Comparison of ENCODE assay signal across 8 cellular contexts in genomic region chr19:23762548-23762883, GRCh38. TPM values are rescaled to one million over a fixed set of nuclear protein-coding genes. Genes with fewer than 3 reads are reported as not detected.
DNase-seq lines count a peak whose midpoint lies in the region; ATAC-seq and TF ChIP-seq lines count a peak whose summit lies in the region.

No MANE protein-coding gene starts in this region.

- dilution Hi-C loops in mammary epithelial cell (cut with HindIII; ENCODE audit: low sequenced_read_pairs), result no loop called here

- WGBS in mammary epithelial cell (ENCODE audit: low coverage, missing lambda C conversion rate), result 12% methylated on average over 4 of the region's 9 CpGs
- WGBS in urinary bladder, result 25% methylated on average over 9 of the region's 9 CpGs

- DNase-seq in right atrium auricular region (ENCODE audit: low spot score), result no peak
- no peak for DNase-seq in Right ventricle myocardium inferior (ENCODE audit: missing footprints)
- DNase-seq in mammary epithelial cell, result no peak
- DNase-seq in NCI-H2171 (lab: John Stamatoyannopoulos, UW), result no peak
- DNase-seq in activated CD4-positive, alpha-beta T cell treated with anti-CD3 and anti-CD28 coated beads, Interleukin-2, amount 50 U/mL, for 48 hours, result no peak

- intact Hi-C loops in Right ventricle myocardium inferior (cut with DNase I), result loop anchor here (5.0 kb wide), 1 partner anchor 75 kb away; the partner anchor contains the start of gene ZNF675
- intact Hi-C loops in mammary epithelial cell (cut with micrococcal nuclease), result loop anchor here (2.0 kb wide), 1 partner anchor 76 kb away; the partner anchor contains the start of gene ZNF675

- H3K4me2 ChIP-seq in mammary epithelial cell (ENCODE audit: insufficient read depth, low read depth, low read length), result no peak overlapping the region

- H3K9me3 ChIP-seq in right atrium auricular region (no peaks in the 10 kb centered on the region), mammary epithelial cell (replicated peaks; ENCODE audit: insufficient read depth, low read length) (peaks cover 16% of the 10 kb centered on the region), muscle layer of colon (ENCODE audit: low read length) (no peaks in the 10 kb centered on the region)

- no peaks in the 10 kb centered on the region for H3K36me3 ChIP-seq in right atrium auricular region
- H3K36me3 ChIP-seq in mammary epithelial cell (ENCODE audit: insufficient read depth, low read length), result no peaks in the 10 kb centered on the region
- H3K36me3 ChIP-seq in muscle layer of colon (ENCODE audit: insufficient read depth, low read length), result no peaks in the 10 kb centered on the region
- no peaks in the 10 kb centered on the region for H3K36me3 ChIP-seq in urinary bladder (ENCODE audit: insufficient read depth)

- H3K4me3 ChIP-seq in right atrium auricular region (peak overlapping the region; percentile 61 to 79), mammary epithelial cell (replicated peaks in 1 of 3; ENCODE audit: insufficient read depth in 1 of 3, low read depth in 2 of 3, low read length in 3 of 3) (peak overlapping the region in 2 of 3 experiments; percentile 8 to 40), muscle layer of colon (ENCODE audit: low read depth in 1 of 2, low read length in 2 of 2) (peak overlapping the region; percentile 51 to 88), urinary bladder (ENCODE audit: low read depth, low read length) (peak overlapping the region; percentile 78)

- no peak overlapping the region for H3K27ac ChIP-seq in right atrium auricular region
- H3K27ac ChIP-seq in mammary epithelial cell (ENCODE audit: insufficient read depth, low read depth, low read length), result no peak overlapping the region
- H3K27ac ChIP-seq in muscle layer of colon (ENCODE audit: low read depth, low read length), result no peak overlapping the region
- H3K27ac ChIP-seq in urinary bladder (ENCODE audit: low read depth), result no peak overlapping the region

- peaks cover 0 to 4% of the 10 kb centered on the region in 2 donors for H3K4me1 ChIP-seq in right atrium auricular region
- H3K4me1 ChIP-seq in mammary epithelial cell (ENCODE audit: insufficient read depth, low read length), result no peaks in the 10 kb centered on the region
- H3K4me1 ChIP-seq in muscle layer of colon (ENCODE audit: insufficient read depth, low read length), result no peaks in the 10 kb centered on the region
- no peaks in the 10 kb centered on the region for H3K4me1 ChIP-seq in urinary bladder (ENCODE audit: insufficient read depth)

- TF ChIP-seq CTCF in right atrium auricular region (IDR thresholded peaks at IDR 0.05) (no peak), mammary epithelial cell (conservative IDR thresholded peaks at IDR 0.05 in 1 of 2, IDR thresholded peaks at IDR 0.05 in 1 of 2; ENCODE audit: extremely low read depth in 1 of 2, insufficient read depth in 1 of 2, low read depth in 1 of 2, low read length in 2 of 2) (no peak)

- H2AFZ ChIP-seq in mammary epithelial cell (ENCODE audit: low read depth, low read length), result peak overlapping the region; percentile 73

- H3K79me2 ChIP-seq in mammary epithelial cell (ENCODE audit: insufficient read depth, low read length), result no peaks in the 10 kb centered on the region

- no peaks in the 10 kb centered on the region for H4K20me1 ChIP-seq in mammary epithelial cell (ENCODE audit: insufficient read depth, low read length)

- H3K9ac ChIP-seq in mammary epithelial cell (ENCODE audit: insufficient read depth, low read length) (no peak overlapping the region), muscle layer of colon (ENCODE audit: low read length) (no peak overlapping the region)

- ATAC-seq in Right ventricle myocardium inferior (no peak), GM21390 (IDR thresholded peaks at IDR 0.05; ENCODE audit: unreplicated experiment) (no peak)

- BruUV-seq in mammary epithelial cell (replicated peaks; lab: Mats Ljungman, UMichigan), result no TSS peak

- CTCF ChIA-PET in mammary epithelial cell (lab: Charles Lee; ENCODE audit: low non-redundant PET), result no interaction called here

- H3K27me3 ChIP-seq in right atrium auricular region (no peaks in the 10 kb centered on the region), mammary epithelial cell (ENCODE audit: insufficient read depth, low read length) (no peaks in the 10 kb centered on the region), muscle layer of colon (ENCODE audit: control insufficient read depth in 1 of 2, insufficient read depth in 2 of 2, low read length in 2 of 2) (no peaks in the 10 kb centered on the region)

- in situ Hi-C loops in mammary epithelial cell (cut with MboI; ENCODE audit: low sequenced_read_pairs in 2 of 2), result no loop called here

RNA-seq across cellular contexts. Expression of gene ZNF681, which starts 3.8 kb away (rescaled TPM):
- under 1 TPM; 0.59 to 0.67 TPM for total RNA-seq in right atrium auricular region
- 0.22 TPM for total RNA-seq in Right ventricle myocardium inferior
- total RNA-seq in mammary epithelial cell, result 1 to 10 TPM; 1.3 to 2.3 TPM
- 0.19 TPM for polyA plus RNA-seq in mammary epithelial cell
- not detected for polyA minus RNA-seq in mammary epithelial cell
- 9.7 TPM for total RNA-seq in urinary bladder
- 0.75 TPM for polyA plus RNA-seq in urinary bladder

Comparison
In these comparisons a context has a peak if more than half of its experiments do, and no peak if none do; other contexts are left out.
1. H3K4me3 ChIP-seq: peak in every context shown above with its lines; median percentile 78 in urinary bladder; 70 in right atrium auricular region; 70 in muscle layer of colon; 24 in mammary epithelial cell.